ENCODE assay signal across 8 cellular contexts in genomic region chrX:107714196-107714811, GRCh38.
DNase-seq lines count a peak whose midpoint lies in the region; ATAC-seq and TF ChIP-seq lines count a peak whose summit lies in the region.

No MANE protein-coding gene starts in this region.

- DNase-seq in activated CD4-positive, alpha-beta T cell treated with anti-CD3 and anti-CD28 coated beads, Interleukin-2, amount 10 ng/mL, durations not matched to agents 24 days and 14 days, result peak; percentile 62
- no peak for DNase-seq in activated CD4-positive, alpha-beta T cell treated with anti-CD3 and anti-CD28 coated beads for 1 hour
- no peak for DNase-seq in astrocyte of the cerebellum (ENCODE audit: low read depth)
- DNase-seq in thoracic aorta (ENCODE audit: low spot score), result no peak

- H3K9me3 Mint-ChIP-seq in activated CD4-positive, alpha-beta T cell treated with anti-CD3 and anti-CD28 coated beads, Interleukin-2, amount 10 ng/mL, durations not matched to agents 24 days and 14 days, result no peaks in the 10 kb centered on the region

- WGBS in liver, result 84% methylated on average over 9 of the region's 9 CpGs

- in situ Hi-C loops in astrocyte of the cerebellum (cut with HindIII; ENCODE audit: low sequenced_read_pairs), result no loop called here

- H3K9ac ChIP-seq in liver (ENCODE audit: low read depth in 1 of 2, low read length in 2 of 2), result peak overlapping the region in 1 of 2 donors; percentile 67

- peak overlapping the region; percentile 95 for H3K4me3 Mint-ChIP-seq in activated CD4-positive, alpha-beta T cell treated with anti-CD3 and anti-CD28 coated beads, Interleukin-2, amount 10 ng/mL, durations not matched to agents 24 days and 14 days

- H3K27ac ChIP-seq in liver (ENCODE audit: low read depth in 1 of 2, low read length in 2 of 2) (peak overlapping the region in 1 of 2 donors; percentile 66), thoracic aorta (peak overlapping the region; percentile 98 to 99)

- peaks cover 25% of the 10 kb centered on the region for H3K36me3 Mint-ChIP-seq in activated CD4-positive, alpha-beta T cell treated with anti-CD3 and anti-CD28 coated beads, Interleukin-2, amount 10 ng/mL, durations not matched to agents 24 days and 14 days (ENCODE audit: low read depth)

- H3K27ac Mint-ChIP-seq in activated CD4-positive, alpha-beta T cell treated with anti-CD3 and anti-CD28 coated beads, Interleukin-2, amount 10 ng/mL, durations not matched to agents 24 days and 14 days, result peak overlapping the region; percentile 32

- no peaks in the 10 kb centered on the region for H3K27me3 Mint-ChIP-seq in activated CD4-positive, alpha-beta T cell treated with anti-CD3 and anti-CD28 coated beads, Interleukin-2, amount 10 ng/mL, durations not matched to agents 24 days and 14 days

- H3K4me1 ChIP-seq in liver (ENCODE audit: control insufficient read depth in 4 of 4, insufficient read depth in 4 of 4, low read length in 3 of 4) (peaks cover 4 to 13% (median 11%) of the 10 kb centered on the region in 4 donors), thoracic aorta (ENCODE audit: control insufficient read depth in 1 of 2, low read depth in 2 of 2) (peaks cover 15 to 47% of the 10 kb centered on the region in 2 donors)

- H3K36me3 ChIP-seq in liver (ENCODE audit: control insufficient read depth in 4 of 4, insufficient read depth in 3 of 4, low read depth in 1 of 4, low read length in 3 of 4), result peaks cover 3 to 17% (median 8%) of the 10 kb centered on the region in 4 donors
- H3K36me3 ChIP-seq in thoracic aorta, result peaks cover 22% of the 10 kb centered on the region

- ATAC-seq in thoracic aorta (ENCODE audit: insufficient number of reproducible peaks, low FRiP score, low read depth) (no peak), GM19328 (IDR thresholded peaks at IDR 0.05; ENCODE audit: unreplicated experiment) (no peak), HG03280 (IDR thresholded peaks at IDR 0.05; ENCODE audit: unreplicated experiment) (no peak), HG02759 (IDR thresholded peaks at IDR 0.05; ENCODE audit: unreplicated experiment) (no peak)

- H3K4me3 ChIP-seq in astrocyte of the cerebellum (ENCODE audit: low read depth, low read length) (peak overlapping the region; percentile 62), liver (ENCODE audit: low read depth in 1 of 3, low read length in 3 of 3) (no peak overlapping the region), thoracic aorta (peak overlapping the region; percentile 91)

- peak in 1 of 2 donors; percentile 12 for TF ChIP-seq RAD21 in liver (IDR thresholded peaks at IDR 0.05)

- H3K27me3 ChIP-seq in liver (ENCODE audit: control insufficient read depth in 4 of 4, insufficient read depth in 4 of 4, low read length in 3 of 4) (no peaks in the 10 kb centered on the region), thoracic aorta (replicated peaks; ENCODE audit: insufficient read depth) (no peaks in the 10 kb centered on the region)

- intact Hi-C loops in activated CD4-positive, alpha-beta T cell treated with anti-CD3 and anti-CD28 coated beads, Interleukin-2, amount 10 ng/mL, durations not matched to agents 24 days and 14 days (cut with micrococcal nuclease), result loop anchor here (10.0 kb wide), 1 partner anchor 110 kb away; the partner anchor contains the start of gene MID2

- peaks cover 50% of the 10 kb centered on the region for H3K4me1 Mint-ChIP-seq in activated CD4-positive, alpha-beta T cell treated with anti-CD3 and anti-CD28 coated beads, Interleukin-2, amount 10 ng/mL, durations not matched to agents 24 days and 14 days

- TF ChIP-seq CTCF in astrocyte of the cerebellum (IDR thresholded peaks at IDR 0.05; ENCODE audit: low read depth, low read length, missing control alignments) (peak; percentile 16), liver (IDR thresholded peaks at IDR 0.05; ENCODE audit: low read depth, low read length, missing input control) (no peak), thoracic aorta (IDR thresholded peaks at IDR 0.05) (peak; percentile 13)

- H3K9me3 ChIP-seq in liver (ENCODE audit: control insufficient read depth in 4 of 4, low read length in 3 of 4), result no peaks in the 10 kb centered on the region
- H3K9me3 ChIP-seq in thoracic aorta, result no peaks in the 10 kb centered on the region

TF ChIP-seq in liver, 16 proteins besides CTCF, POLR2A, EP300 and RAD21:
- TF ChIP-seq SP1 (IDR thresholded peaks at IDR 0.05) (peak; percentile 10), JUND (IDR thresholded peaks at IDR 0.05) (no peak)

Comparison
In these comparisons a context has a peak if more than half of its experiments do, and no peak if none do; other contexts are left out.
1. H3K4me3 ChIP-seq: peak in astrocyte of the cerebellum (single experiment) and thoracic aorta (single experiment); none in liver (0 of 3).